Comparison of ENCODE assay signal across 18 cellular contexts in the genomic region with DNA sequence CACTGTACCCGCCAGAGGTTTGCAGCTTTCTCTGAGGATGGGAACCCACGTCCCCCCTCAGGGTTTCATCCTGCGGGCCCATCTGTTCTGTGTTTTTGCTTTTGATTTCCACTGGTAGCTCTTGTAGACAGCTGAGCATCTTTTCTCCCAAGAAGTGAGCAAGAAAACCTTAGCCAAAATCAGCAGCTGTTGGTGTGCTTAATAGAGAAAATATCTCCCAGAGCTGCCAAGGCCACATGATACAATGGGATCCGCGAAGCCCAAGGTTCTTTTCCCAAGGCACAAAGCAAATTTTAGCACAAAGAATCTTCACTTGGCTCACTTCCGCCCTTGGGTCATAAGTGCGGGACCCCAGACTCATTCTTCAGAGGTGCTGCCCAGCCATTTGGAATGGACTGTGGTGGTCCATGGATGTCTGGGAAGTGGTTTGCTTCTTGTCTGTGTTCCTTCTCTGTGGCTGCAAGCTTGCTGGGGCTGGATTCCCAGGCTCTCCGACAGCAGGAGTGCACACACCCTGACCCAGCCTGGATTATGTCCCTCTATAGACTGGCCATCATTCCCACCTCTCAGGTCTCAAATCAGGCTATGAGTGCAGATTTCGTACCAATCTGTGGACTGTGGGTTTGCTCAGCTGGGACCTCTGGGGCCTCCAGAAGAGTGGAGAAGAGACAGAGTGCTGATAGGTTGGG.
"Had no signal": no experiment of that assay in that cellular context is flagged by ENCODE, and none has a peak within 500 bp of the region (broad histone marks: within the 10 kb centered on the region; RNA-seq: fewer than 3 reads in every experiment).

No MANE protein-coding gene starts in this region.

- H3K27me3 ChIP-seq: pancreas, tibial nerve had no signal

- H3K9me3 Mint-ChIP-seq: activated T-cell treated with anti-CD3 and anti-CD28 coated beads, Interleukin-2, amount 50 U/mL, for 72 hours; effector memory CD8-positive, alpha-beta T cell had no signal

- H3K4me3 Mint-ChIP-seq: activated T-cell treated with anti-CD3 and anti-CD28 coated beads, Interleukin-2, amount 50 U/mL, for 72 hours; effector memory CD8-positive, alpha-beta T cell; naive thymus-derived CD4-positive, alpha-beta T cell had no signal

- ATAC-seq: activated naive CD4-positive, alpha-beta T cell treated with anti-CD3 and anti-CD28 coated beads, Interleukin-2, amount 50 U/mL, for 72 hours; activated T-cell treated with anti-CD3 and anti-CD28 coated beads, Interleukin-2, amount 50 U/mL, for 72 hours; effector memory CD8-positive, alpha-beta T cell; naive thymus-derived CD4-positive, alpha-beta T cell; stimulated activated naive CD8-positive, alpha-beta T cell treated with anti-CD3 and anti-CD28 coated beads, Interleukin-15, Interleukin-2, amounts not matched to agents 100 U/mL and 50 U/mL, for 24 hours had no signal

- H3K4me3 ChIP-seq: adrenal gland, pancreas, tibial nerve had no signal

- DNase-seq: activated CD4-positive, alpha-beta T cell treated with anti-CD3 and anti-CD28 coated beads for 1 hour; activated CD8-positive, alpha-beta memory T cell treated with anti-CD3 and anti-CD28 coated beads for 24 hours; activated CD8-positive, alpha-beta memory T cell treated with anti-CD3 and anti-CD28 coated beads, Interleukin-2, amount 50 U/mL, for 48 hours; activated gamma-delta T cell; activated T-cell treated with anti-CD3 and anti-CD28 coated beads, Interleukin-2, amount 50 U/mL, for 72 hours; adrenal gland; effector memory CD8-positive, alpha-beta T cell; foreskin fibroblast; hypothalamus; naive thymus-derived CD4-positive, alpha-beta T cell; pancreas; stimulated activated naive CD8-positive, alpha-beta T cell treated with anti-CD3 and anti-CD28 coated beads, Interleukin-15, Interleukin-2, amounts not matched to agents 100 U/mL and 50 U/mL, for 24 hours; substantia nigra; SW 1271; T-helper 2 cell; WERI-Rb-1 had no signal

- H3K27ac Mint-ChIP-seq: activated naive CD4-positive, alpha-beta T cell treated with anti-CD3 and anti-CD28 coated beads, Interleukin-2, amount 50 U/mL, for 72 hours; activated T-cell treated with anti-CD3 and anti-CD28 coated beads, Interleukin-2, amount 50 U/mL, for 72 hours; effector memory CD8-positive, alpha-beta T cell; naive thymus-derived CD4-positive, alpha-beta T cell had no signal

- H3K36me3 Mint-ChIP-seq: naive thymus-derived CD4-positive, alpha-beta T cell had no signal

- H3K36me3 ChIP-seq: adrenal gland, pancreas, WERI-Rb-1 had no signal

- H3K4me1 Mint-ChIP-seq: naive thymus-derived CD4-positive, alpha-beta T cell had no signal

- H3K9me3 ChIP-seq: adrenal gland, pancreas, tibial nerve had no signal

- H3K4me1 ChIP-seq: adrenal gland, pancreas had no signal

- H3K27ac ChIP-seq: adrenal gland, pancreas, tibial nerve, WERI-Rb-1 had no signal
